ENCODE assay signal across 16 cellular contexts in the genomic region with DNA sequence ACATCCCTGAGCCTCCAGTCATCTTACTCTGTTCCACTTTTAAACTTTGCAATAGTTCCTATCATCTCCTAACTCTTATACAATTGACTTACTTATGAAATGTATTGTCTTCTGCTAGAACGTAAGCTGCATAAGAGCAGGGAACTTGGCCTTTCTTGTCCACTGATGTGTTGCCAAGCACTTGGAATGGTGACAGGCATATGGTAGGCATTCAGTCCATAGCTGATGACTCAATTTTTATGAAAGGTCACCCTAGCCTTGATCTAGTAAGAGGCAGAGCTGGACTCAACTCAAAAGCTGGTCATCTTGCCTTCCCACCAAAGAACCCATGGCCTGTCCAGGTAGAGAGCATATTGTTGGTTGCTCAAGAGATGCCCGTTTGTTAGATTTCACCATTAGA.
"Had no signal": no experiment of that assay in that cellular context is flagged by ENCODE, and none has a peak within 500 bp of the region (broad histone marks: within the 10 kb centered on the region; RNA-seq: fewer than 3 reads in every experiment).

No MANE protein-coding gene starts in this region.

- H3K36me3 ChIP-seq: heart right ventricle, stomach had no signal

- H3K27ac ChIP-seq: dorsolateral prefrontal cortex, heart right ventricle, skin epidermis, stomach had no signal

- H3K27ac Mint-ChIP-seq: naive thymus-derived CD8-positive, alpha-beta T cell had no signal

- H3K36me3 Mint-ChIP-seq: naive thymus-derived CD8-positive, alpha-beta T cell had no signal

- H3K4me3 ChIP-seq: dorsolateral prefrontal cortex, heart right ventricle, mucosa of descending colon, skin epidermis, stomach had no signal

- DNase-seq: cortex of kidney; dorsolateral prefrontal cortex; effector CD8-positive, alpha-beta T cell; heart right ventricle; hypothalamus; kidney glomerular epithelial cell; mucosa of descending colon; naive thymus-derived CD8-positive, alpha-beta T cell; posterior cingulate gyrus; stimulated activated CD4-positive, alpha-beta T cell treated with anti-CD3 and anti-CD28 coated beads, Interleukin-2, amount 100 ng/mL, for 24 hours; stimulated activated CD4-positive, alpha-beta T cell treated with anti-CD3 and anti-CD28 coated beads, Interleukin-4, amount 100 ng/mL, for 4 hours; stimulated activated naive CD4-positive, alpha-beta T cell; stomach; trophoblast cell had no signal

- ATAC-seq: heart right ventricle; mucosa of descending colon; naive thymus-derived CD8-positive, alpha-beta T cell; sciatic nerve had no signal

- H3K4me3 Mint-ChIP-seq: naive thymus-derived CD8-positive, alpha-beta T cell had no signal

- H3K9me3 ChIP-seq: heart right ventricle, mucosa of descending colon, stomach had no signal

- H3K27me3 ChIP-seq: heart right ventricle, stomach had no signal
